ENCODE assay signal across 17 cellular contexts in genomic region chr1:247375747-247376146, GRCh38.
"Had no signal": no experiment of that assay in that cellular context is flagged by ENCODE, and none has a peak within 500 bp of the region (broad histone marks: within the 10 kb centered on the region; RNA-seq: fewer than 3 reads in every experiment).

No MANE protein-coding gene starts in this region.

- DNase-seq: activated CD4-positive, alpha-beta T cell treated with anti-CD3 and anti-CD28 coated beads, Interleukin-2, amount 10 ng/mL, durations not matched to agents 24 days and 14 days; activated CD4-positive, CD25-positive, alpha-beta regulatory T cell; activated CD8-positive, alpha-beta T cell treated with anti-CD3 and anti-CD28 coated beads for 36 hours; activated naive CD4-positive, alpha-beta T cell; activated naive CD8-positive, alpha-beta T cell treated with anti-CD3 and anti-CD28 coated beads for 36 hours; activated T-cell treated with anti-CD3 and anti-CD28 coated beads, Interleukin-2, amount 50 U/mL, for 1 hour; amniotic stem cell; effector memory CD8-positive, alpha-beta T cell; foreskin fibroblast; lower lobe of right lung; nucleus accumbens; stimulated activated CD8-positive, alpha-beta memory T cell treated with anti-CD3 and anti-CD28 coated beads, Interleukin-4, amount 100 ng/mL, for 48 hours; stimulated activated naive CD4-positive, alpha-beta T cell had no signal

- ATAC-seq: activated CD8-positive, alpha-beta T cell treated with anti-CD3 and anti-CD28 coated beads for 36 hours; activated T-helper 17 cell treated with anti-CD3 and anti-CD28 coated beads, Interleukin-2, amount 50 U/mL, for 72 hours; effector memory CD8-positive, alpha-beta T cell; lower lobe of right lung; natural killer cell treated with Interleukin-12 subunit alpha and Interleukin-12 subunit beta and Interleukin-15 and Interleukin-18, amount 100 ng/mL, for 72 hours had no signal

- H3K27ac ChIP-seq: cardiac muscle cell, epithelial cell of prostate, lower lobe of right lung had no signal

- H3K4me3 ChIP-seq: cardiac muscle cell, lower lobe of right lung had no signal

- H3K27me3 ChIP-seq: cardiac muscle cell had no signal

- H3K4me1 ChIP-seq: lower lobe of right lung had no signal

- H3K36me3 ChIP-seq: cardiac muscle cell, lower lobe of right lung had no signal

- H3K9me3 ChIP-seq: lower lobe of right lung had no signal
